In genomic region chr1:67898033-67898726, GRCh38 we compare ENCODE assay signal across 1 cellular context.
TF ChIP-seq lines count a peak whose summit lies in the region.

No MANE protein-coding gene starts in this region.

TF ChIP-seq in K562, 482 proteins besides CTCF, POLR2A, EP300 and RAD21 (continued from another document and continues in another):
- TF ChIP-seq HOMEZ (CRISPR knock-in tag; IDR thresholded peaks at IDR 0.05) (no peak), ARID1B (IDR thresholded peaks at IDR 0.05) (peak; percentile 85), HIVEP1 (CRISPR knock-in tag; IDR thresholded peaks at IDR 0.05) (no peak), MBD2 (IDR thresholded peaks at IDR 0.05; ENCODE audit: borderline replicate concordance, low read depth) (0 out of 2 replicates have a peak, but pooled peaks have one; percentile 35), ZNF398 (CRISPR knock-in tag; IDR thresholded peaks at IDR 0.05) (no peak), ZBTB40 (IDR thresholded peaks at IDR 0.05) (no peak), ZBTB40 (CRISPR knock-in tag; IDR thresholded peaks at IDR 0.05) (no peak), SMARCA4 (IDR thresholded peaks at IDR 0.05) (peak; percentile 76), MGA (IDR thresholded peaks at IDR 0.05) (peak; percentile 15; the same call in 1 of the 2 replicates), MNT (conservative IDR thresholded peaks at IDR 0.05) (no peak), ZBTB33 (CRISPR knock-in tag; IDR thresholded peaks at IDR 0.05) (no peak), NFIC (IDR thresholded peaks at IDR 0.05) (no peak), SIN3A (IDR thresholded peaks at IDR 0.05; ENCODE audit: borderline replicate concordance in 2 of 2, control insufficient read depth in 1 of 2, low read depth in 2 of 2, low read length in 2 of 2) (no peak), ZBTB5 (IDR thresholded peaks at IDR 0.05) (no peak)
